In genomic region chr22:43777204-43777671, GRCh38 we compare ENCODE assay signal across 12 cellular contexts. TPM values are rescaled to one million over a fixed set of nuclear protein-coding genes. Genes with fewer than 3 reads are reported as not detected.
DNase-seq lines count a peak whose midpoint lies in the region; ATAC-seq and TF ChIP-seq lines count a peak whose summit lies in the region.
"Had no signal": no experiment of that assay in that cellular context is flagged by ENCODE, and none has a peak within 500 bp of the region (broad histone marks: within the 10 kb centered on the region; RNA-seq: fewer than 3 reads in every experiment).

No MANE protein-coding gene starts in this region.

- H3K4me3 Mint-ChIP-seq in activated CD4-positive, alpha-beta T cell treated with anti-CD3 and anti-CD28 coated beads, Interleukin-2, amount 10 ng/mL, durations not matched to agents 24 days and 14 days, result no peak overlapping the region
- H3K4me3 Mint-ChIP-seq: activated CD4-positive, alpha-beta memory T cell treated with anti-CD3 and anti-CD28 coated beads, Interleukin-2, amount 10 ng/mL, durations not matched to agents 7 days and 5 days; natural killer cell treated with Interleukin-12 subunit alpha and Interleukin-12 subunit beta and Interleukin-15 and Interleukin-18, amount 100 ng/mL, for 72 hours had no signal

- H3K9me3 ChIP-seq in upper lobe of right lung, result no peaks in the 10 kb centered on the region
- no peaks in the 10 kb centered on the region for H3K9me3 ChIP-seq in smooth muscle cell (replicated peaks; ENCODE audit: low read depth)
- H3K9me3 ChIP-seq: upper lobe of left lung had no signal

- H3K79me2 ChIP-seq in smooth muscle cell (ENCODE audit: low read depth), result no peaks in the 10 kb centered on the region

- intact Hi-C loops in activated CD4-positive, alpha-beta T cell treated with anti-CD3 and anti-CD28 coated beads, Interleukin-2, amount 10 ng/mL, durations not matched to agents 24 days and 14 days (cut with micrococcal nuclease), result no loop called here
- intact Hi-C loops in left ventricle myocardium superior (cut with micrococcal nuclease) (no loop called here), upper lobe of right lung (cut with DNase I) (no loop called here)

- H3K4me1 ChIP-seq in upper lobe of right lung, result no peaks in the 10 kb centered on the region
- H3K4me1 ChIP-seq in smooth muscle cell (ENCODE audit: low read depth), result no peaks in the 10 kb centered on the region
- H3K4me1 ChIP-seq: upper lobe of left lung had no signal

- H3K27me3 Mint-ChIP-seq in activated CD4-positive, alpha-beta T cell treated with anti-CD3 and anti-CD28 coated beads, Interleukin-2, amount 10 ng/mL, durations not matched to agents 24 days and 14 days, result peaks cover 4% of the 10 kb centered on the region

- no peak overlapping the region for H3K9ac ChIP-seq in smooth muscle cell (ENCODE audit: low read depth)

- peak; percentile 32 for DNase-seq in activated CD4-positive, alpha-beta T cell treated with anti-CD3 and anti-CD28 coated beads, Interleukin-2, amount 10 ng/mL, durations not matched to agents 24 days and 14 days
- DNase-seq in activated CD4-positive, alpha-beta T cell treated with anti-CD3 and anti-CD28 coated beads, Interleukin-2, amount 50 U/mL, for 48 hours, result no peak
- peak; percentile 80 for DNase-seq in astrocyte of the hippocampus (ENCODE audit: low read depth, low spot score)
- no peak for DNase-seq in left ventricle myocardium superior
- DNase-seq in upper lobe of right lung, result no peak
- no peak for DNase-seq in omental fat pad (ENCODE audit: low spot score)
- DNase-seq in smooth muscle cell (lab: John Stamatoyannopoulos, UW; ENCODE audit: unreplicated experiment), result no peak
- no peak for DNase-seq in erythroblast (lab: John Stamatoyannopoulos, UW)
- DNase-seq: activated CD4-positive, alpha-beta memory T cell treated with anti-CD3 and anti-CD28 coated beads, Interleukin-2, amount 10 ng/mL, durations not matched to agents 7 days and 5 days; hippocampal formation; upper lobe of left lung had no signal

- no peak overlapping the region for H3K4me3 ChIP-seq in upper lobe of right lung
- H3K4me3 ChIP-seq in smooth muscle cell, result no peak overlapping the region
- H3K4me3 ChIP-seq: upper lobe of left lung had no signal

- H3K36me3 ChIP-seq in upper lobe of right lung (no peaks in the 10 kb centered on the region), smooth muscle cell (ENCODE audit: low read depth) (no peaks in the 10 kb centered on the region)
- H3K36me3 ChIP-seq: upper lobe of left lung had no signal

- 58% methylated on average over 13 of the region's 13 CpGs for WGBS in smooth muscle cell (ENCODE audit: low lambda C conversion rate)

- TF ChIP-seq CTCF in upper lobe of right lung (IDR thresholded peaks at IDR 0.05) (no peak), omental fat pad (IDR thresholded peaks at IDR 0.05) (no peak), smooth muscle cell (IDR thresholded peaks at IDR 0.05; ENCODE audit: borderline replicate concordance, insufficient read depth, poor library complexity, severe bottlenecking) (no peak)

- H3K27ac ChIP-seq in upper lobe of right lung (no peak overlapping the region), smooth muscle cell (ENCODE audit: low read depth) (no peak overlapping the region)
- H3K27ac ChIP-seq: upper lobe of left lung had no signal

- H2AFZ ChIP-seq in smooth muscle cell (ENCODE audit: low read depth), result no peak overlapping the region

- peak; percentile 65 for ATAC-seq in left ventricle myocardium superior
- ATAC-seq in upper lobe of right lung, result peak; percentile 86
- no peak for ATAC-seq in omental fat pad (ENCODE audit: low FRiP score)
- ATAC-seq: natural killer cell treated with Interleukin-12 subunit alpha and Interleukin-12 subunit beta and Interleukin-15 and Interleukin-18, amount 100 ng/mL, for 72 hours had no signal

- no peaks in the 10 kb centered on the region for H3K4me1 Mint-ChIP-seq in activated CD4-positive, alpha-beta T cell treated with anti-CD3 and anti-CD28 coated beads, Interleukin-2, amount 10 ng/mL, durations not matched to agents 24 days and 14 days
- H3K4me1 Mint-ChIP-seq: activated CD4-positive, alpha-beta memory T cell treated with anti-CD3 and anti-CD28 coated beads, Interleukin-2, amount 10 ng/mL, durations not matched to agents 7 days and 5 days had no signal

- no peak overlapping the region for H3K4me2 ChIP-seq in smooth muscle cell

- TF ChIP-seq POLR2A in erythroblast (IDR thresholded peaks at IDR 0.05; ENCODE audit: low read length), result no peak

- no peaks in the 10 kb centered on the region for H3K9me3 Mint-ChIP-seq in activated CD4-positive, alpha-beta T cell treated with anti-CD3 and anti-CD28 coated beads, Interleukin-2, amount 10 ng/mL, durations not matched to agents 24 days and 14 days
- H3K9me3 Mint-ChIP-seq: activated CD4-positive, alpha-beta memory T cell treated with anti-CD3 and anti-CD28 coated beads, Interleukin-2, amount 10 ng/mL, durations not matched to agents 7 days and 5 days; natural killer cell treated with Interleukin-12 subunit alpha and Interleukin-12 subunit beta and Interleukin-15 and Interleukin-18, amount 100 ng/mL, for 72 hours had no signal

- no peaks in the 10 kb centered on the region for H3K36me3 Mint-ChIP-seq in activated CD4-positive, alpha-beta T cell treated with anti-CD3 and anti-CD28 coated beads, Interleukin-2, amount 10 ng/mL, durations not matched to agents 24 days and 14 days (ENCODE audit: low read depth)
- H3K36me3 Mint-ChIP-seq: natural killer cell treated with Interleukin-12 subunit alpha and Interleukin-12 subunit beta and Interleukin-15 and Interleukin-18, amount 100 ng/mL, for 72 hours had no signal

- H3K27ac Mint-ChIP-seq in activated CD4-positive, alpha-beta T cell treated with anti-CD3 and anti-CD28 coated beads, Interleukin-2, amount 10 ng/mL, durations not matched to agents 24 days and 14 days, result no peak overlapping the region
- H3K27ac Mint-ChIP-seq: activated CD4-positive, alpha-beta memory T cell treated with anti-CD3 and anti-CD28 coated beads, Interleukin-2, amount 10 ng/mL, durations not matched to agents 7 days and 5 days; natural killer cell treated with Interleukin-12 subunit alpha and Interleukin-12 subunit beta and Interleukin-15 and Interleukin-18, amount 100 ng/mL, for 72 hours had no signal

- H3K27me3 ChIP-seq in upper lobe of right lung (no peaks in the 10 kb centered on the region), smooth muscle cell (ENCODE audit: low read depth) (no peaks in the 10 kb centered on the region)
- H3K27me3 ChIP-seq: upper lobe of left lung had no signal

- H4K20me1 ChIP-seq in smooth muscle cell (ENCODE audit: low read depth), result no peaks in the 10 kb centered on the region

- no peaks in the 10 kb centered on the region for H3F3A ChIP-seq in smooth muscle cell (ENCODE audit: low read depth)

RNA-seq across cellular contexts. Expression of gene EFCAB6, which starts 34.9 kb away (rescaled TPM):
- 0.23 TPM in 1 of 2 replicates, not detected in the other for total RNA-seq in activated CD4-positive, alpha-beta T cell treated with anti-CD3 and anti-CD28 coated beads, Interleukin-2, amount 10 ng/mL, durations not matched to agents 24 days and 14 days
- 1.5 TPM for total RNA-seq in left ventricle myocardium superior
- 3.6 TPM for total RNA-seq in upper lobe of right lung
- 1 to 10 TPM in 3 of 4 donors, under 1 TPM in 1; 0.48 to 3.2 (median 1.9) TPM for total RNA-seq in omental fat pad
- total RNA-seq in smooth muscle cell, result 1.6 and 2.9 TPM in 2 replicates
- 0.59 and 0.80 TPM in 2 replicates for polyA plus RNA-seq in smooth muscle cell

Comparison
In these comparisons a context has a peak if more than half of its experiments do, and no peak if none do; other contexts are left out.
1. DNase-seq: peak in activated CD4-positive, alpha-beta T cell treated with anti-CD3 and anti-CD28 coated beads, Interleukin-2, amount 10 ng/mL, durations not matched to agents 24 days and 14 days (single experiment) and astrocyte of the hippocampus (single experiment); none in activated CD4-positive, alpha-beta T cell treated with anti-CD3 and anti-CD28 coated beads, Interleukin-2, amount 50 U/mL, for 48 hours (0 of 2), left ventricle myocardium superior (single experiment), upper lobe of right lung (single experiment), omental fat pad (single experiment), smooth muscle cell (single experiment) and erythroblast (0 of 2).